Comparison of ENCODE assay signal across 16 cellular contexts in genomic region chr16:598823-599739, GRCh38. TPM values are rescaled to one million over a fixed set of nuclear protein-coding genes. Genes with fewer than 3 reads are reported as not detected.
"Had no signal": no experiment of that assay in that cellular context is flagged by ENCODE, and none has a peak within 500 bp of the region (broad histone marks: within the 10 kb centered on the region; RNA-seq: fewer than 3 reads in every experiment).

No MANE protein-coding gene starts in this region.

- H3K27me3 ChIP-seq: ascending aorta, testis had no signal

- H3K4me3 ChIP-seq: ascending aorta, testis had no signal

- FAIRE-seq: bronchial epithelial cell, colon, islet of Langerhans had no signal

- H3K4me1 ChIP-seq: ascending aorta, testis had no signal

- H3K9me3 ChIP-seq: ascending aorta, testis had no signal

- DNase-seq: activated CD4-positive, alpha-beta T cell treated with anti-CD3 and anti-CD28 coated beads for 4 hours; activated CD8-positive, alpha-beta memory T cell treated with anti-CD3 and anti-CD28 coated beads, Interleukin-2, amount 50 U/mL, for 4 hours; activated CD8-positive, alpha-beta T cell treated with anti-CD3 and anti-CD28 coated beads for 36 hours; activated naive CD4-positive, alpha-beta T cell; activated T-cell treated with anti-CD3 and anti-CD28 coated beads, Interleukin-2, amount 50 U/mL, for 72 hours; foreskin melanocyte; left ventricle myocardium superior; mesendoderm; nephron progenitor cell; stimulated activated CD4-positive, alpha-beta T cell treated with anti-CD3 and anti-CD28 coated beads, Interleukin-4, amount 100 ng/mL, for 1 hour; stimulated activated CD8-positive, alpha-beta memory T cell treated with anti-CD3 and anti-CD28 coated beads, Interleukin-4, amount 100 ng/mL, for 48 hours; testis had no signal

- ATAC-seq: activated CD8-positive, alpha-beta T cell treated with anti-CD3 and anti-CD28 coated beads for 36 hours; activated T-cell treated with anti-CD3 and anti-CD28 coated beads, Interleukin-2, amount 50 U/mL, for 72 hours; left ventricle myocardium superior had no signal

- H3K27ac ChIP-seq: ascending aorta, testis had no signal

RNA-seq across cellular contexts. Expression of gene WFIKKN1, which starts 31.7 kb away (rescaled TPM):
- total RNA-seq: ascending aorta, bronchial epithelial cell had no signal

RNA-seq across cellular contexts. Expression of gene NHLRC4, which starts 32.3 kb away (rescaled TPM):
- total RNA-seq: ascending aorta had no signal
